In the genomic region with DNA sequence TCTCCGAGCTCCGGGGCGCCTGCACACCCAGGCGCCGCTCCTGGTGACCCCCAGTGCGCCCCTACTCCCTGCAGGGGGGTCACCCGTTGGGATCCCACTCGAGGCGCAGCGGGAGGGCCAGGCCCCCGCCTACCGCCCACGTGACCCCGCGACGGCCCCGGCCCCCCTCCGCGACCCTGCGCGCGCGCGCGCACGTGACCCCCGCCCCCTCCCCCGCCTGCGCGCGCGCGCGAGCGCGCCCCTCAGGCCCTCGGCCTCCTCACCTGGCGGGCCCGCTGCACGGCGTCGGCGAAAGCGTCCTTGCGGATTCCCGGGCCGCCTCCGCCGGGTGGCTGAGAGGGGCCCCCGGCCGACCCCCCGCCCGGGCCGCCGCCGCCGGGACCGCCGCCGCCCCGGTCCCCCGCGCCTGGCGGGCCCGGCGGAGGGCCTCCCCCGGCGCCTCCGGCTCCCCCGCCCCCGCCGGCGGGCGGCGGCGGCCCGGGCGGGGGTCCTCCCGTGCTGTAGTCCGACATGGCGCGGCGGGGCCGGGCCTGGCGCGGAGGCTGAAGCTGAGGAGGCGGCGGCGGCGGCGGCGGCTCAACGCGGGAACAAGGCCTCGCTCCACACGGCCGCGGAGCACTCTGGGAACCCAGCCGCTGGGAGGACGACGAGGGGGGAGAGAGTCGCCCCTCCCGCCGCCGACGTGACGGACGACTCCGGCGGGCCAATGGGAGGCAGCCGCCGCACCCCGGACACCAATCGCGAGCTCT, we compare ENCODE assay signal across 1 cellular context.
TF ChIP-seq lines count a peak whose summit lies in the region.

TSS of gene KHSRP (minus strand) at position 622 of the 749 bp plus-strand sequence. CDS start at position 512, 110 bp downstream.

TF ChIP-seq in HepG2, 621 proteins besides CTCF, POLR2A, EP300 and RAD21 (continued from another document and continues in another):
- TF ChIP-seq SMARCE1 (IDR thresholded peaks at IDR 0.05; ENCODE audit: borderline replicate concordance) (no peak), MEF2D (CRISPR knock-in tag; IDR thresholded peaks at IDR 0.05) (no peak), MAFF (IDR thresholded peaks at IDR 0.05; ENCODE audit: low read depth, low read length) (no peak), SRSF1 (optimal IDR thresholded peaks at IDR 0.05; ENCODE audit: low read depth, low read length) (peak; percentile 48), ZNF224 (CRISPR knock-in tag; IDR thresholded peaks at IDR 0.05) (no peak), ZNF646 (CRISPR knock-in tag; IDR thresholded peaks at IDR 0.05) (no peak), ZNF816 (CRISPR knock-in tag; IDR thresholded peaks at IDR 0.05; ENCODE audit: borderline replicate concordance) (no peak), HOXA9 (CRISPR knock-in tag; IDR thresholded peaks at IDR 0.05; ENCODE audit: borderline replicate concordance) (no peak), PATZ1 (CRISPR knock-in tag; IDR thresholded peaks at IDR 0.05) (peak; percentile 97), NKX3-1 (CRISPR knock-in tag; IDR thresholded peaks at IDR 0.05) (no peak), ZNF878 (CRISPR knock-in tag; IDR thresholded peaks at IDR 0.05) (no peak), DRAP1 (CRISPR knock-in tag; IDR thresholded peaks at IDR 0.05) (0 out of 2 replicates have a peak, but pooled peaks have one; percentile 15), ZSCAN20 (CRISPR knock-in tag; IDR thresholded peaks at IDR 0.05; ENCODE audit: borderline replicate concordance) (no peak), ZNF598 (CRISPR knock-in tag; IDR thresholded peaks at IDR 0.05; ENCODE audit: borderline replicate concordance) (no peak), TEAD3 (CRISPR knock-in tag; optimal IDR thresholded peaks at IDR 0.05; ENCODE audit: borderline replicate concordance) (peak; percentile 24), ISX (CRISPR knock-in tag; conservative IDR thresholded peaks at IDR 0.05) (no peak), NAIF1 (CRISPR knock-in tag; IDR thresholded peaks at IDR 0.05; ENCODE audit: borderline replicate concordance) (no peak), GABPB1 (CRISPR knock-in tag; IDR thresholded peaks at IDR 0.05) (peak; percentile 70; the same call in 1 of the 2 replicates), ZNF850 (CRISPR knock-in tag; conservative IDR thresholded peaks at IDR 0.05) (no peak), KDM4B (CRISPR knock-in tag; IDR thresholded peaks at IDR 0.05) (no peak), RBAK (CRISPR knock-in tag; IDR thresholded peaks at IDR 0.05) (no peak), ZNF468 (CRISPR knock-in tag; IDR thresholded peaks at IDR 0.05) (no peak), TAF1 (CRISPR knock-in tag; IDR thresholded peaks at IDR 0.05) (peak; percentile 58), NFE2 (CRISPR knock-in tag; IDR thresholded peaks at IDR 0.05) (no peak), MBD4 (IDR thresholded peaks at IDR 0.05; ENCODE audit: borderline replicate concordance, low read length) (no peak), TBP (CRISPR knock-in tag; IDR thresholded peaks at IDR 0.05) (no peak), LBX2 (CRISPR knock-in tag; IDR thresholded peaks at IDR 0.05; ENCODE audit: borderline replicate concordance) (no peak), SP1 (IDR thresholded peaks at IDR 0.05) (no peak), SP1 (CRISPR knock-in tag; IDR thresholded peaks at IDR 0.05) (no peak), YEATS4 (CRISPR knock-in tag; IDR thresholded peaks at IDR 0.05; ENCODE audit: borderline replicate concordance) (peak; percentile 44; the same call in 1 of the 2 replicates), RBFOX2 (IDR thresholded peaks at IDR 0.05; ENCODE audit: low read depth, low read length) (peak; percentile 89), JDP2 (CRISPR knock-in tag; IDR thresholded peaks at IDR 0.05; ENCODE audit: borderline replicate concordance) (no peak), ZNF644 (CRISPR knock-in tag; IDR thresholded peaks at IDR 0.05; ENCODE audit: low read depth) (no peak), FOXK1 (CRISPR knock-in tag; IDR thresholded peaks at IDR 0.05; ENCODE audit: borderline replicate concordance, low read depth) (no peak), EEA1 (CRISPR knock-in tag; IDR thresholded peaks at IDR 0.05; ENCODE audit: borderline replicate concordance) (no peak), ZBTB38 (CRISPR knock-in tag; IDR thresholded peaks at IDR 0.05) (no peak)
- TF ChIP-seq, protein P1, sequence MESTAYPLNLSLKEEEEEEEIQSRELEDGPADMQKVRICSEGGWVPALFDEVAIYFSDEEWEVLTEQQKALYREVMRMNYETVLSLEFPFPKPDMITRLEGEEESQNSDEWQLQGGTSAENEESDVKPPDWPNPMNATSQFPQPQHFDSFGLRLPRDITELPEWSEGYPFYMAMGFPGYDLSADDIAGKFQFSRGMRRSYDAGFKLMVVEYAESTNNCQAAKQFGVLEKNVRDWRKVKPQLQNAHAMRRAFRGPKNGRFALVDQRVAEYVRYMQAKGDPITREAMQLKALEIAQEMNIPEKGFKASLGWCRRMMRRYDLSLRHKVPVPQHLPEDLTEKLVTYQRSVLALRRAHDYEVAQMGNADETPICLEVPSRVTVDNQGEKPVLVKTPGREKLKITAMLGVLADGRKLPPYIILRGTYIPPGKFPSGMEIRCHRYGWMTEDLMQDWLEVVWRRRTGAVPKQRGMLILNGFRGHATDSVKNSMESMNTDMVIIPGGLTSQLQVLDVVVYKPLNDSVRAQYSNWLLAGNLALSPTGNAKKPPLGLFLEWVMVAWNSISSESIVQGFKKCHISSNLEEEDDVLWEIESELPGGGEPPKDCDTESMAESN (CRISPR knock-in tag; conservative IDR thresholded peaks at IDR 0.05), result 0 out of 2 replicates have a peak, but pooled peaks have one; percentile 7
- TF ChIP-seq, protein P2, sequence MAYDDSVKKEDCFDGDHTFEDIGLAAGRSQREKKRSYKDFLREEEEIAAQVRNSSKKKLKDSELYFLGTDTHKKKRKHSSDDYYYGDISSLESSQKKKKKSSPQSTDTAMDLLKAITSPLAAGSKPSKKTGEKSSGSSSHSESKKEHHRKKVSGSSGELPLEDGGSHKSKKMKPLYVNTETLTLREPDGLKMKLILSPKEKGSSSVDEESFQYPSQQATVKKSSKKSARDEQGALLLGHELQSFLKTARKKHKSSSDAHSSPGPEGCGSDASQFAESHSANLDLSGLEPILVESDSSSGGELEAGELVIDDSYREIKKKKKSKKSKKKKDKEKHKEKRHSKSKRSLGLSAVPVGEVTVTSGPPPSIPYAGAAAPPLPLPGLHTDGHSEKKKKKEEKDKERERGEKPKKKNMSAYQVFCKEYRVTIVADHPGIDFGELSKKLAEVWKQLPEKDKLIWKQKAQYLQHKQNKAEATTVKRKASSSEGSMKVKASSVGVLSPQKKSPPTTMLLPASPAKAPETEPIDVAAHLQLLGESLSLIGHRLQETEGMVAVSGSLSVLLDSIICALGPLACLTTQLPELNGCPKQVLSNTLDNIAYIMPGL (CRISPR knock-in tag; IDR thresholded peaks at IDR 0.05; ENCODE audit: borderline replicate concordance in 1 of 2, low read depth in 1 of 2), result no peak; a peak in 2 of 4 replicates
- TF ChIP-seq, protein P3, sequence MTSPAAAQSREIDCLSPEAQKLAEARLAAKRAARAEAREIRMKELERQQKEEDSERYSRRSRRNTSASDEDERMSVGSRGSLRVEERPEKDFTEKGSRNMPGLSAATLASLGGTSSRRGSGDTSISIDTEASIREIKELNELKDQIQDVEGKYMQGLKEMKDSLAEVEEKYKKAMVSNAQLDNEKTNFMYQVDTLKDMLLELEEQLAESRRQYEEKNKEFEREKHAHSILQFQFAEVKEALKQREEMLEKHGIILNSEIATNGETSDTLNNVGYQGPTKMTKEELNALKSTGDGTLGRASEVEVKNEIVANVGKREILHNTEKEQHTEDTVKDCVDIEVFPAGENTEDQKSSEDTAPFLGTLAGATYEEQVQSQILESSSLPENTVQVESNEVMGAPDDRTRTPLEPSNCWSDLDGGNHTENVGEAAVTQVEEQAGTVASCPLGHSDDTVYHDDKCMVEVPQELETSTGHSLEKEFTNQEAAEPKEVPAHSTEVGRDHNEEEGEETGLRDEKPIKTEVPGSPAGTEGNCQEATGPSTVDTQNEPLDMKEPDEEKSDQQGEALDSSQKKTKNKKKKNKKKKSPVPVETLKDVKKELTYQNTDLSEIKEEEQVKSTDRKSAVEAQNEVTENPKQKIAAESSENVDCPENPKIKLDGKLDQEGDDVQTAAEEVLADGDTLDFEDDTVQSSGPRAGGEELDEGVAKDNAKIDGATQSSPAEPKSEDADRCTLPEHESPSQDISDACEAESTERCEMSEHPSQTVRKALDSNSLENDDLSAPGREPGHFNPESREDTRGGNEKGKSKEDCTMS (CRISPR knock-in tag; conservative IDR thresholded peaks at IDR 0.05), result no peak
- TF ChIP-seq, protein P4, sequence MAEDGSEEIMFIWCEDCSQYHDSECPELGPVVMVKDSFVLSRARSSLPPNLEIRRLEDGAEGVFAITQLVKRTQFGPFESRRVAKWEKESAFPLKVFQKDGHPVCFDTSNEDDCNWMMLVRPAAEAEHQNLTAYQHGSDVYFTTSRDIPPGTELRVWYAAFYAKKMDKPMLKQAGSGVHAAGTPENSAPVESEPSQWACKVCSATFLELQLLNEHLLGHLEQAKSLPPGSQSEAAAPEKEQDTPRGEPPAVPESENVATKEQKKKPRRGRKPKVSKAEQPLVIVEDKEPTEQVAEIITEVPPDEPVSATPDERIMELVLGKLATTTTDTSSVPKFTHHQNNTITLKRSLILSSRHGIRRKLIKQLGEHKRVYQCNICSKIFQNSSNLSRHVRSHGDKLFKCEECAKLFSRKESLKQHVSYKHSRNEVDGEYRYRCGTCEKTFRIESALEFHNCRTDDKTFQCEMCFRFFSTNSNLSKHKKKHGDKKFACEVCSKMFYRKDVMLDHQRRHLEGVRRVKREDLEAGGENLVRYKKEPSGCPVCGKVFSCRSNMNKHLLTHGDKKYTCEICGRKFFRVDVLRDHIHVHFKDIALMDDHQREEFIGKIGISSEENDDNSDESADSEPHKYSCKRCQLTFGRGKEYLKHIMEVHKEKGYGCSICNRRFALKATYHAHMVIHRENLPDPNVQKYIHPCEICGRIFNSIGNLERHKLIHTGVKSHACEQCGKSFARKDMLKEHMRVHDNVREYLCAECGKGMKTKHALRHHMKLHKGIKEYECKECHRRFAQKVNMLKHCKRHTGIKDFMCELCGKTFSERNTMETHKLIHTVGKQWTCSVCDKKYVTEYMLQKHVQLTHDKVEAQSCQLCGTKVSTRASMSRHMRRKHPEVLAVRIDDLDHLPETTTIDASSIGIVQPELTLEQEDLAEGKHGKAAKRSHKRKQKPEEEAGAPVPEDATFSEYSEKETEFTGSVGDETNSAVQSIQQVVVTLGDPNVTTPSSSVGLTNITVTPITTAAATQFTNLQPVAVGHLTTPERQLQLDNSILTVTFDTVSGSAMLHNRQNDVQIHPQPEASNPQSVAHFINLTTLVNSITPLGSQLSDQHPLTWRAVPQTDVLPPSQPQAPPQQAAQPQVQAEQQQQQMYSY (CRISPR knock-in tag; IDR thresholded peaks at IDR 0.05), result no peak
